In the genomic region with DNA sequence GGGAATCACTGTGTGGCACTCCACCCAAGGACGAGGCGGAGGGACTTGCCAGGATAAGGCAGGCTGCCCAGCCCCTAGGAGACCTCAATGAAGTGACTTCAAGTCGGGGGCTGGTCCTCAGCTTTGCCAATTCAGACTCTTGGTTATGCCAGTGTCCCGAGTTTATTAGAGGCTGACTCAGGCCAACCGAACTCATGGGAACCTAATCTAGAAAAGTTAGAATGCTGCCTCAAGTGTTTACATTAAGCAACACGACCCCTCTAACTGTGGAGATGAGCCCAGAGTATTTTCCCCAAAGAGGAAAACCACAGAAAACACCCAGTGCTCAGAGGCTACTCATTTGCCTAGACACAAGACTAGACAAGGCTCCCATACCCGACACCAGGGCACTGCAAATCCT, we compare ENCODE assay signal across 1 cellular context.
TF ChIP-seq lines count a peak whose summit lies in the region.

No MANE protein-coding gene starts in this region.

TF ChIP-seq in IMR-90, 13 proteins besides CTCF, POLR2A, EP300 and RAD21 (continued from another document):
- TF ChIP-seq, protein P1, sequence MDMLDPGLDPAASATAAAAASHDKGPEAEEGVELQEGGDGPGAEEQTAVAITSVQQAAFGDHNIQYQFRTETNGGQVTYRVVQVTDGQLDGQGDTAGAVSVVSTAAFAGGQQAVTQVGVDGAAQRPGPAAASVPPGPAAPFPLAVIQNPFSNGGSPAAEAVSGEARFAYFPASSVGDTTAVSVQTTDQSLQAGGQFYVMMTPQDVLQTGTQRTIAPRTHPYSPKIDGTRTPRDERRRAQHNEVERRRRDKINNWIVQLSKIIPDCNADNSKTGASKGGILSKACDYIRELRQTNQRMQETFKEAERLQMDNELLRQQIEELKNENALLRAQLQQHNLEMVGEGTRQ (IDR thresholded peaks at IDR 0.05; ENCODE audit: low read depth, low read length): no peak
- TF ChIP-seq RFX5 (IDR thresholded peaks at IDR 0.05; ENCODE audit: low read depth, low read length) (no peak), MAFK (IDR thresholded peaks at IDR 0.05; ENCODE audit: low read depth, low read length) (no peak), CHD1 (IDR thresholded peaks at IDR 0.05; ENCODE audit: low read depth, low read length) (no peak), MXI1 (IDR thresholded peaks at IDR 0.05; ENCODE audit: borderline replicate concordance, low read depth, low read length) (no peak), BHLHE40 (IDR thresholded peaks at IDR 0.05; ENCODE audit: low read depth, low read length) (no peak), CEBPB (IDR thresholded peaks at IDR 0.05; ENCODE audit: low read depth, low read length) (no peak), RCOR1 (IDR thresholded peaks at IDR 0.05; ENCODE audit: insufficient replicate concordance, low read length) (no peak)
